In the genomic region with DNA sequence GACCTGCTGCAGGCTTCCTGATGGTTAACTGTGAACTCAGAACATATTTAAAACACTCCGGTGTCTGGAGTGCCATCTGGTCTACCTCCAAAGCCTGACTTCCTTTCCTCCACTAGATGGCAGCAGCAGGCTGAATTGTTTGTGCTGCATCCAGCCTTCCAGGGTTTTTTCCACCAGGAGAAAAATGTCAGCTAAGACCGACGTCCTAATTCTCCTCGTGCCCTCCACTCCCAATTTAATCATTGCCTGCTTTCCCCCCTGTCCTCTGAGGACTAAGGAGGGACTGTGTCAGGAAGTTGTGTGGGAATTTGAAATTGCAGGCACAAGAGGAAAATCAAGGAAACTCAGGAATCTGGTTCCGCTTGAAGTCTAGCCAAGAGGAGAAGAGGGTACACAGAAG, we compare ENCODE assay signal across 9 cellular contexts.
DNase-seq lines count a peak whose midpoint lies in the region; ATAC-seq and TF ChIP-seq lines count a peak whose summit lies in the region.
"Had no signal": no experiment of that assay in that cellular context is flagged by ENCODE, and none has a peak within 500 bp of the region (broad histone marks: within the 10 kb centered on the region; RNA-seq: fewer than 3 reads in every experiment).

No MANE protein-coding gene starts in this region.

- H3K36me3 ChIP-seq in CD4-positive, CD25-positive, alpha-beta regulatory T cell (ENCODE audit: control insufficient read depth, insufficient read depth, low read length), result no peaks in the 10 kb centered on the region

- peaks cover 11% of the 10 kb centered on the region for H3K27me3 Mint-ChIP-seq in CD4-positive, CD25-positive, alpha-beta regulatory T cell
- H3K27me3 Mint-ChIP-seq: IgD-negative memory B cell had no signal

- peak; percentile 88 for TF ChIP-seq CTCF in epithelial cell of proximal tubule (conservative IDR thresholded peaks at IDR 0.05; ENCODE audit: low read depth, low read length)

- H3K9me3 ChIP-seq in CD4-positive, CD25-positive, alpha-beta regulatory T cell (ENCODE audit: control insufficient read depth in 2 of 2, low read length in 2 of 2), result no peaks in the 10 kb centered on the region

- no peak overlapping the region for H3K27ac Mint-ChIP-seq in CD4-positive, CD25-positive, alpha-beta regulatory T cell
- H3K27ac Mint-ChIP-seq: IgD-negative memory B cell had no signal

- H3K4me1 ChIP-seq in CD4-positive, CD25-positive, alpha-beta regulatory T cell (ENCODE audit: control insufficient read depth, insufficient read depth, low read length, poor library complexity, severe bottlenecking), result no peaks in the 10 kb centered on the region

- POLR2A ChIA-PET in HEK293T (lab: Yijun Ruan, JAX), result interaction anchor here (0.6 to 1.5 kb wide), 3 partner anchors 124 to 196 kb away, joined by 3 to 5 read pairs (median 3); partner anchors contain the start of gene UMPS

- H3K4me3 ChIP-seq in CD4-positive, CD25-positive, alpha-beta regulatory T cell (ENCODE audit: low read depth, low read length), result no peak overlapping the region
- H3K4me3 ChIP-seq in epithelial cell of proximal tubule (ENCODE audit: low read depth, low read length), result no peak overlapping the region

- no peak overlapping the region for H3K27ac ChIP-seq in CD4-positive, CD25-positive, alpha-beta regulatory T cell (ENCODE audit: insufficient read depth, low read length, poor library complexity, severe bottlenecking)
- no peak overlapping the region for H3K27ac ChIP-seq in substantia nigra (ENCODE audit: low read depth, low read length, poor library complexity, severe bottlenecking)

- H3K36me3 Mint-ChIP-seq in CD4-positive, CD25-positive, alpha-beta regulatory T cell, result no peaks in the 10 kb centered on the region
- H3K36me3 Mint-ChIP-seq: IgD-negative memory B cell had no signal

- peak; percentile 29 to 55 (median 49) for DNase-seq in CD4-positive, CD25-positive, alpha-beta regulatory T cell
- DNase-seq in HEK293T (ENCODE audit: extremely low spot score), result peak; percentile 71
- DNase-seq in NCI-H748 treated with DMSO at 0.1 percent for 48 hours (lab: John Stamatoyannopoulos, UW), result peak; percentile 40
- peak; percentile 71 for DNase-seq in activated CD8-positive, alpha-beta memory T cell treated with anti-CD3 and anti-CD28 coated beads, Interleukin-2, amount 50 U/mL, for 48 hours
- DNase-seq in epithelial cell of proximal tubule (ENCODE audit: low read depth), result no peak
- DNase-seq in mucosa of gallbladder (ENCODE audit: low spot score), result peak; percentile 84
- DNase-seq in substantia nigra (lab: John Stamatoyannopoulos, UW), result peak in 39 of 49 donors; percentile 14 to 76 (median 51)

- H3K9me3 Mint-ChIP-seq in CD4-positive, CD25-positive, alpha-beta regulatory T cell, result no peaks in the 10 kb centered on the region
- H3K9me3 Mint-ChIP-seq: IgD-negative memory B cell had no signal

- ATAC-seq in CD4-positive, CD25-positive, alpha-beta regulatory T cell (ENCODE audit: low read depth in 2 of 2), result peak in 1 of 2 donors; percentile 45
- no peak for ATAC-seq in HG02884 (IDR thresholded peaks at IDR 0.05; ENCODE audit: unreplicated experiment)

- H3K4me1 Mint-ChIP-seq in CD4-positive, CD25-positive, alpha-beta regulatory T cell, result peaks cover 0 to 5% (median under 1%) of the 10 kb centered on the region in 4 donors
- H3K4me1 Mint-ChIP-seq: IgD-negative memory B cell had no signal

- CTCF ChIA-PET in HEK293T (lab: Yijun Ruan, JAX), result interaction anchor here (0.6 to 4.1 kb wide), 7 partner anchors 9 to 174 kb away, joined by 3 to 56 read pairs (median 4); no protein-coding TSS in a partner anchor

- H3K27me3 ChIP-seq in CD4-positive, CD25-positive, alpha-beta regulatory T cell (ENCODE audit: control insufficient read depth, insufficient read depth, low read length), result no peaks in the 10 kb centered on the region

- no peak overlapping the region for H3K4me3 Mint-ChIP-seq in CD4-positive, CD25-positive, alpha-beta regulatory T cell
- H3K4me3 Mint-ChIP-seq: IgD-negative memory B cell had no signal

TF ChIP-seq in HEK293T, 16 proteins besides CTCF, POLR2A, EP300 and RAD21:
- no peak for TF ChIP-seq SP1 (IDR thresholded peaks at IDR 0.05)
- TF ChIP-seq FOXK2 (IDR thresholded peaks at IDR 0.05), result no peak
- peak; percentile 57; the same call in 1 of the 2 replicates for TF ChIP-seq L3MBTL2 (conservative IDR thresholded peaks at IDR 0.05)
